ENCODE assay signal across 16 cellular contexts in the genomic region with DNA sequence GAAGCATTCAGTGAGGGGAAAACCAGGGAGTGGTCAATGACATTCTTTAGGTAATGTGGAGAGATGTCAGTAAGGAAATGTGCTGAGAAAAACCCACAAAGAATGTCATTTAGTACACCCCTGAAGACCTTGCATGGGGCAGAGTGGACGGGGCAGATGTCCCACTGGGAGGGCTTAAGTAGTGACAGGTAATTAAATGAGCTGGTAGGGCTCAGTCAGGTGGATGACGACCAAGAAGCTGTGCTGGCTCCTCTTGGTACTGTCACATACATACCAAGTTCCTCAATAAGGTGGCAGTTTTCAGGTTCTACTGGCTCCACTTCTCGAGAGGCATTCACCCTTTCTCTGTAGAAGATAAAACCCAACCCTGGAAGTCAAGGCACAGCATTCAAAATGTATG. TPM values are rescaled to one million over a fixed set of nuclear protein-coding genes. Genes with fewer than 3 reads are reported as not detected.
DNase-seq lines count a peak whose midpoint lies in the region; ATAC-seq and TF ChIP-seq lines count a peak whose summit lies in the region.
"Had no signal": no experiment of that assay in that cellular context is flagged by ENCODE, and none has a peak within 500 bp of the region (broad histone marks: within the 10 kb centered on the region; RNA-seq: fewer than 3 reads in every experiment).

No MANE protein-coding gene starts in this region.

- no peak overlapping the region for H4K8ac ChIP-seq in mesendoderm (ENCODE audit: low read depth, low read length)

- intact Hi-C loops in activated CD8-positive, alpha-beta T cell treated with anti-CD3 and anti-CD28 coated beads for 36 hours (cut with micrococcal nuclease), result no loop called here

- TF ChIP-seq CTCF in GM10266 (IDR thresholded peaks at IDR 0.05; ENCODE audit: control insufficient read depth, insufficient read depth, low read depth, missing control alignments) (no peak), KMS-11 (conservative IDR thresholded peaks at IDR 0.05; ENCODE audit: low read depth, low read length) (no peak), nephron progenitor cell (IDR thresholded peaks at IDR 0.05) (no peak), foreskin fibroblast (IDR thresholded peaks at IDR 0.05; ENCODE audit: low read depth, low read length) (no peak)
- TF ChIP-seq CTCF in activated CD8-positive, alpha-beta T cell treated with anti-CD3 and anti-CD28 coated beads for 36 hours (IDR thresholded peaks at IDR 0.05), result no peak

- H4K20me1 ChIP-seq in KMS-11 (ENCODE audit: insufficient read depth), result no peaks in the 10 kb centered on the region

- peaks cover 4% of the 10 kb centered on the region for H3K36me3 Mint-ChIP-seq in nephron progenitor cell (ENCODE audit: low read depth)
- H3K36me3 Mint-ChIP-seq in activated CD8-positive, alpha-beta T cell treated with anti-CD3 and anti-CD28 coated beads for 36 hours (ENCODE audit: low read depth), result no peaks in the 10 kb centered on the region
- H3K36me3 Mint-ChIP-seq: CD4-positive, alpha-beta memory T cell had no signal

- H3K36me3 ChIP-seq in KMS-11 (ENCODE audit: insufficient read depth), result no peaks in the 10 kb centered on the region; the same call in 1 of the 2 replicates
- no peaks in the 10 kb centered on the region for H3K36me3 ChIP-seq in mesendoderm (ENCODE audit: control insufficient read depth, insufficient read depth, low read length)
- H3K36me3 ChIP-seq: BE2C had no signal

- H2AFZ ChIP-seq in KMS-11 (ENCODE audit: low read depth), result 0 out of 2 replicates have a peak overlapping the region, but pooled peaks have one; percentile 7
- H2AFZ ChIP-seq: GM23248 had no signal

- H3K4me2 ChIP-seq in KMS-11, result peak overlapping the region; percentile 63
- H3K4me2 ChIP-seq in mesendoderm (ENCODE audit: low read length), result no peak overlapping the region

- H3K9ac ChIP-seq in KMS-11, result no peak overlapping the region
- no peak overlapping the region for H3K9ac ChIP-seq in mesendoderm (ENCODE audit: low read length)
- H3K9ac ChIP-seq: GM23248 had no signal

- no peaks in the 10 kb centered on the region for H3K79me1 ChIP-seq in mesendoderm (ENCODE audit: low read length)

- POLR2A ChIA-PET in activated CD8-positive, alpha-beta T cell treated with anti-CD3 and anti-CD28 coated beads for 36 hours (lab: Charles Lee), result no interaction called here

- no peak overlapping the region for H4K5ac ChIP-seq in mesendoderm (ENCODE audit: low read length)

- H3K27me3 Mint-ChIP-seq in nephron progenitor cell (ENCODE audit: low read depth, poor library complexity), result peaks cover 15% of the 10 kb centered on the region
- H3K27me3 Mint-ChIP-seq in activated CD8-positive, alpha-beta T cell treated with anti-CD3 and anti-CD28 coated beads for 36 hours, result peaks cover 33% of the 10 kb centered on the region

- no peak overlapping the region for H3K23ac ChIP-seq in mesendoderm (ENCODE audit: low read length)

- DNase-seq in A172 (ENCODE audit: low spot score) (peak; percentile 45), GM10266 (ENCODE audit: extremely low spot score) (peak; percentile 23), mesendoderm (peak; percentile 18), nephron progenitor cell (no peak), foreskin fibroblast (no peak)
- no peak for DNase-seq in activated CD8-positive, alpha-beta T cell treated with anti-CD3 and anti-CD28 coated beads for 36 hours
- DNase-seq: BE2C; CD4-positive, alpha-beta memory T cell; DND-41; GDM1; GM23248 had no signal

- H3K56ac ChIP-seq in mesendoderm (ENCODE audit: low read length), result no peak overlapping the region

- H2BK15ac ChIP-seq in mesendoderm (replicated peaks; ENCODE audit: low read depth), result no peak overlapping the region

- H3K9me3 Mint-ChIP-seq in nephron progenitor cell, result peaks cover 9% of the 10 kb centered on the region
- H3K9me3 Mint-ChIP-seq in activated CD8-positive, alpha-beta T cell treated with anti-CD3 and anti-CD28 coated beads for 36 hours, result no peaks in the 10 kb centered on the region

- H3K4me1 Mint-ChIP-seq in nephron progenitor cell, result peaks cover 23% of the 10 kb centered on the region
- H3K4me1 Mint-ChIP-seq in activated CD8-positive, alpha-beta T cell treated with anti-CD3 and anti-CD28 coated beads for 36 hours (ENCODE audit: low read depth), result peaks cover 3% of the 10 kb centered on the region

- no peak overlapping the region for H2BK120ac ChIP-seq in mesendoderm (ENCODE audit: low read depth, low read length)

- no peak overlapping the region for H2BK5ac ChIP-seq in mesendoderm (ENCODE audit: low read length)

- H3K79me2 ChIP-seq in KMS-11 (ENCODE audit: insufficient read depth, low read depth), result no peaks in the 10 kb centered on the region
- no peaks in the 10 kb centered on the region for H3K79me2 ChIP-seq in mesendoderm (ENCODE audit: control insufficient read depth, insufficient read depth, low read length)

- H3K27ac ChIP-seq in KMS-11 (no peak overlapping the region), mesendoderm (ENCODE audit: low read depth, low read length) (no peak overlapping the region)
- H3K27ac ChIP-seq: C4-2B, GM23248, HL-60 had no signal

- H3K18ac ChIP-seq in mesendoderm (ENCODE audit: low read length), result no peak overlapping the region

- no peak overlapping the region for H3K4ac ChIP-seq in mesendoderm (ENCODE audit: low read depth, low read length)

- WGBS in mesendoderm (ENCODE audit: extremely low coverage, insufficient coverage, low lambda C conversion rate), result no CpG with 5 or more reads among the region's 3 CpGs

- no peak overlapping the region for H3K4me3 Mint-ChIP-seq in nephron progenitor cell
- H3K4me3 Mint-ChIP-seq in activated CD8-positive, alpha-beta T cell treated with anti-CD3 and anti-CD28 coated beads for 36 hours, result no peak overlapping the region
- H3K4me3 Mint-ChIP-seq: CD4-positive, alpha-beta memory T cell had no signal

- no peak overlapping the region for H3K27ac Mint-ChIP-seq in nephron progenitor cell
- no peak overlapping the region for H3K27ac Mint-ChIP-seq in activated CD8-positive, alpha-beta T cell treated with anti-CD3 and anti-CD28 coated beads for 36 hours
- H3K27ac Mint-ChIP-seq: CD4-positive, alpha-beta memory T cell had no signal

- no peak overlapping the region for H3K4me3 ChIP-seq in KMS-11 (IDR thresholded peaks at IDR 0.05; ENCODE audit: insufficient read depth, low read depth, low read length)
- H3K4me3 ChIP-seq in mesendoderm (ENCODE audit: low read length), result no peak overlapping the region
- H3K4me3 ChIP-seq in foreskin fibroblast (ENCODE audit: low read depth in 1 of 2, low read length in 2 of 2), result no peak overlapping the region
- H3K4me3 ChIP-seq: GM23248, K562 had no signal

- ATAC-seq in activated CD8-positive, alpha-beta T cell treated with anti-CD3 and anti-CD28 coated beads for 36 hours, result no peak
- ATAC-seq in GM18498 (IDR thresholded peaks at IDR 0.05; ENCODE audit: unreplicated experiment), result no peak
- ATAC-seq: K562 had no signal

- H3K4me1 ChIP-seq in KMS-11 (ENCODE audit: low read depth, poor library complexity, severe bottlenecking), result peaks cover 26% of the 10 kb centered on the region
- no peaks in the 10 kb centered on the region for H3K4me1 ChIP-seq in mesendoderm (ENCODE audit: control insufficient read depth, low read depth, low read length)
- H3K4me1 ChIP-seq: BE2C had no signal

- H3K27me3 ChIP-seq in KMS-11 (ENCODE audit: insufficient read depth, low read depth), result no peaks in the 10 kb centered on the region
- no peaks in the 10 kb centered on the region for H3K27me3 ChIP-seq in mesendoderm (ENCODE audit: insufficient read depth, low read length, poor library complexity)
- H3K27me3 ChIP-seq: BE2C had no signal

- H2AK5ac ChIP-seq in mesendoderm (ENCODE audit: low read length), result no peak overlapping the region

- CTCF ChIA-PET in activated CD8-positive, alpha-beta T cell treated with anti-CD3 and anti-CD28 coated beads for 36 hours (lab: Charles Lee), result interaction anchor here (3.6 to 4.9 kb wide), 2 partner anchors 12 to 83 kb away, joined by 21 to 36 read pairs; no protein-coding TSS in a partner anchor

RNA-seq across cellular contexts. Expression of gene PON3, which starts 1.8 kb away (rescaled TPM):
- total RNA-seq in A172 (2014; rRNA removed; shearing (Covaris generic)), result not detected in 2 replicates
- 0.03 TPM for polyA plus RNA-seq in mesendoderm (2013, experiment 1 of 2)
- polyA plus RNA-seq in mesendoderm (2013, experiment 2 of 2), result 0.03 TPM
- not detected for total RNA-seq in activated CD8-positive, alpha-beta T cell treated with anti-CD3 and anti-CD28 coated beads for 36 hours
- total RNA-seq: CD4-positive, alpha-beta memory T cell; GM23248 had no signal
- polyA plus RNA-seq: CD4-positive, alpha-beta memory T cell; GM23248 had no signal

RNA-seq across cellular contexts. Expression of gene PON2, which starts 40.5 kb away (rescaled TPM):
- 210 and 228 TPM in 2 replicates for total RNA-seq in A172 (2014; rRNA removed; shearing (Covaris generic))
- 32.2 TPM for polyA plus RNA-seq in mesendoderm (2013, experiment 1 of 2)
- 31.8 TPM for polyA plus RNA-seq in mesendoderm (2013, experiment 2 of 2)
- total RNA-seq in activated CD8-positive, alpha-beta T cell treated with anti-CD3 and anti-CD28 coated beads for 36 hours, result 1 to 10 TPM; 3.5 to 3.7 TPM

Comparison
In these comparisons a context has a peak if more than half of its experiments do, and no peak if none do; other contexts are left out.
1. DNase-seq: peak in A172 (single experiment), GM10266 (single experiment) and mesendoderm (single experiment); none in nephron progenitor cell (single experiment), foreskin fibroblast (0 of 2) and activated CD8-positive, alpha-beta T cell treated with anti-CD3 and anti-CD28 coated beads for 36 hours (single experiment).
2. RNA of gene PON2, which starts 40.5 kb away (total RNA-seq): 210 to 228 TPM in A172; 3.5 to 3.7 TPM in activated CD8-positive, alpha-beta T cell treated with anti-CD3 and anti-CD28 coated beads for 36 hours; every median in the first group is over 10 times any median in the second.